ENCODE assay signal across 8 cellular contexts in genomic region chr2:7057865-7058400, GRCh38.
DNase-seq lines count a peak whose midpoint lies in the region; ATAC-seq and TF ChIP-seq lines count a peak whose summit lies in the region.

No MANE protein-coding gene starts in this region.

- peak overlapping the region; percentile 54 for H3K4me3 Mint-ChIP-seq in activated T-helper 17 cell treated with anti-CD3 and anti-CD28 coated beads, Interleukin-2, amount 50 U/mL, for 72 hours
- H3K4me3 Mint-ChIP-seq in glutamatergic neuron (ENCODE audit: unreplicated experiment): no peak overlapping the region

- H3K9me3 Mint-ChIP-seq in activated T-helper 17 cell treated with anti-CD3 and anti-CD28 coated beads, Interleukin-2, amount 50 U/mL, for 72 hours: peaks cover 1% of the 10 kb centered on the region
- peaks cover 10% of the 10 kb centered on the region for H3K9me3 Mint-ChIP-seq in glutamatergic neuron (ENCODE audit: unreplicated experiment)

- 73% methylated on average over 4 of the region's 4 CpGs for WGBS in hepatocyte (ENCODE audit: low lambda C conversion rate, missing lambda C conversion rate)

- H3K79me2 ChIP-seq in hepatocyte: no peaks in the 10 kb centered on the region

- no peak overlapping the region for H3K4me3 ChIP-seq in GM12865 (ENCODE audit: low read depth, low read length)
- H3K4me3 ChIP-seq in hepatocyte: no peak overlapping the region

- H3K27ac Mint-ChIP-seq in activated T-helper 17 cell treated with anti-CD3 and anti-CD28 coated beads, Interleukin-2, amount 50 U/mL, for 72 hours: peak overlapping the region; percentile 27
- no peak overlapping the region for H3K27ac Mint-ChIP-seq in glutamatergic neuron (ENCODE audit: unreplicated experiment)

- H3K36me3 ChIP-seq in hepatocyte (replicated peaks; ENCODE audit: insufficient read depth, low read depth): no peaks in the 10 kb centered on the region

- no peak for TF ChIP-seq CTCF in GM12865 (IDR thresholded peaks at IDR 0.05; ENCODE audit: insufficient read depth, low read depth, low read length, missing control alignments)
- no peak for TF ChIP-seq CTCF in glutamatergic neuron (IDR thresholded peaks at IDR 0.05; ENCODE audit: partially characterized antibody, unreplicated experiment)
- no peak for TF ChIP-seq CTCF in hepatocyte (IDR thresholded peaks at IDR 0.05; ENCODE audit: poor library complexity)

- H3K9me2 ChIP-seq in hepatocyte (replicated peaks; ENCODE audit: insufficient read depth): no peaks in the 10 kb centered on the region

- H3K4me1 Mint-ChIP-seq in activated T-helper 17 cell treated with anti-CD3 and anti-CD28 coated beads, Interleukin-2, amount 50 U/mL, for 72 hours: peaks cover 9% of the 10 kb centered on the region
- H3K4me1 Mint-ChIP-seq in glutamatergic neuron (ENCODE audit: low read depth, unreplicated experiment): peaks cover 38% of the 10 kb centered on the region

- no peaks in the 10 kb centered on the region for H3K4me1 ChIP-seq in hepatocyte (ENCODE audit: insufficient read depth)

- H3K9me3 ChIP-seq in hepatocyte (ENCODE audit: low read depth): no peaks in the 10 kb centered on the region

- H3K27me3 ChIP-seq in hepatocyte: no peaks in the 10 kb centered on the region

- ATAC-seq in GM21528 (IDR thresholded peaks at IDR 0.05; ENCODE audit: low FRiP score, unreplicated experiment): peak; percentile 87
- peak; percentile 27 for ATAC-seq in activated T-helper 17 cell treated with anti-CD3 and anti-CD28 coated beads, Interleukin-2, amount 50 U/mL, for 72 hours (replicated peaks)

- DNase-seq in GM12865 (ENCODE audit: low read depth) (peak; percentile 21), Kasumi-1 (lab: John Stamatoyannopoulos, UW) (peak; percentile 45 to 67), glutamatergic neuron (no peak), NCI-H774 (lab: John Stamatoyannopoulos, UW) (no peak), hepatocyte (ENCODE audit: low spot score) (no peak), middle frontal gyrus (ENCODE audit: extremely low spot score, low spot score) (no peak)

- no peaks in the 10 kb centered on the region for H4K20me1 ChIP-seq in hepatocyte (ENCODE audit: insufficient read depth, poor library complexity, severe bottlenecking)

- H3K4me2 ChIP-seq in hepatocyte: no peak overlapping the region

- no peak overlapping the region for H2AFZ ChIP-seq in hepatocyte

- no peaks in the 10 kb centered on the region for H3K27me3 Mint-ChIP-seq in activated T-helper 17 cell treated with anti-CD3 and anti-CD28 coated beads, Interleukin-2, amount 50 U/mL, for 72 hours
- peaks cover 11% of the 10 kb centered on the region for H3K27me3 Mint-ChIP-seq in glutamatergic neuron (ENCODE audit: unreplicated experiment)

- no peaks in the 10 kb centered on the region for H3K36me3 Mint-ChIP-seq in activated T-helper 17 cell treated with anti-CD3 and anti-CD28 coated beads, Interleukin-2, amount 50 U/mL, for 72 hours (ENCODE audit: low read depth)
- H3K36me3 Mint-ChIP-seq in glutamatergic neuron (ENCODE audit: unreplicated experiment): peaks cover 1% of the 10 kb centered on the region

- H3K27ac ChIP-seq in hepatocyte: no peak overlapping the region

Comparison
In these comparisons a context has a peak if more than half of its experiments do, and no peak if none do; other contexts are left out.
1. DNase-seq: peak in GM12865 (single experiment) and Kasumi-1 (2 of 2); none in glutamatergic neuron (single experiment), NCI-H774 (single experiment), hepatocyte (single experiment) and middle frontal gyrus (single experiment).